Comparison of ENCODE assay signal across 8 cellular contexts in genomic region chr5:142095651-142096330, GRCh38. TPM values are rescaled to one million over a fixed set of nuclear protein-coding genes. Genes with fewer than 3 reads are reported as not detected.
A peak's percentile ranks its signal among the peaks of the same experiment; 100 is the strongest.
DNase-seq lines count a peak whose midpoint lies in the region; ATAC-seq and TF ChIP-seq lines count a peak whose summit lies in the region.
"Had no signal": no experiment of that assay in that cellular context is flagged by ENCODE, and none has a peak within 500 bp of the region (broad histone marks: within the 10 kb centered on the region; RNA-seq: fewer than 3 reads in every experiment).

No MANE protein-coding gene starts in this region.

- H3K4me3 Mint-ChIP-seq in activated naive CD8-positive, alpha-beta T cell treated with anti-CD3 and anti-CD28 coated beads for 36 hours, result peak overlapping the region; percentile 27

- no peaks in the 10 kb centered on the region for H3K27me3 Mint-ChIP-seq in activated naive CD8-positive, alpha-beta T cell treated with anti-CD3 and anti-CD28 coated beads for 36 hours

- H3K36me3 ChIP-seq in spleen (no peaks in the 10 kb centered on the region), upper lobe of right lung (no peaks in the 10 kb centered on the region)
- H3K36me3 ChIP-seq: stomach had no signal

- H3K9me3 ChIP-seq in spleen, result no peaks in the 10 kb centered on the region
- H3K9me3 ChIP-seq in upper lobe of right lung, result no peaks in the 10 kb centered on the region
- H3K9me3 ChIP-seq: stomach had no signal

- H3K27ac Mint-ChIP-seq in activated naive CD8-positive, alpha-beta T cell treated with anti-CD3 and anti-CD28 coated beads for 36 hours, result peak overlapping the region; percentile 91

- H3K4me3 ChIP-seq in spleen, result no peak overlapping the region
- no peak overlapping the region for H3K4me3 ChIP-seq in upper lobe of right lung
- H3K4me3 ChIP-seq: stomach had no signal

- TF ChIP-seq POLR2A in spleen (IDR thresholded peaks at IDR 0.05), result no peak

- H3K9me3 Mint-ChIP-seq in activated naive CD8-positive, alpha-beta T cell treated with anti-CD3 and anti-CD28 coated beads for 36 hours, result peaks cover 4% of the 10 kb centered on the region

- 68 to 75% (median 68%) methylated on average over 8 of the region's 8 CpGs for WGBS in spleen, 5 donors

- TF ChIP-seq CTCF in spleen (IDR thresholded peaks at IDR 0.05 in 8 of 11, conservative IDR thresholded peaks at IDR 0.05 in 3 of 11) (no peak), upper lobe of right lung (IDR thresholded peaks at IDR 0.05) (no peak)

- peaks cover 70% of the 10 kb centered on the region for H3K4me1 Mint-ChIP-seq in activated naive CD8-positive, alpha-beta T cell treated with anti-CD3 and anti-CD28 coated beads for 36 hours

- H3K4me1 ChIP-seq in spleen (peaks cover 0 to 17% (median 9%) of the 10 kb centered on the region in 6 donors), upper lobe of right lung (peaks cover 9% of the 10 kb centered on the region)
- H3K4me1 ChIP-seq: stomach had no signal

- peak overlapping the region in 6 of 8 donors; percentile 15 to 74 (median 54) for H3K27ac ChIP-seq in spleen
- peak overlapping the region; percentile 38 for H3K27ac ChIP-seq in upper lobe of right lung

- peaks cover 5% of the 10 kb centered on the region for H3K36me3 Mint-ChIP-seq in activated naive CD8-positive, alpha-beta T cell treated with anti-CD3 and anti-CD28 coated beads for 36 hours

- ATAC-seq in upper lobe of right lung, result peak; percentile 88

- intact Hi-C loops in spleen (cut with DNase I; ENCODE audit: low total_unique reads) (no loop called here), upper lobe of right lung (cut with DNase I) (no loop called here)

- H3K27me3 ChIP-seq in spleen (replicated peaks in 1 of 7) (no peaks in the 10 kb centered on the region), upper lobe of right lung (no peaks in the 10 kb centered on the region)
- H3K27me3 ChIP-seq: stomach had no signal

- DNase-seq in activated CD4-positive, CD25-positive, alpha-beta regulatory T cell treated with anti-CD3 and anti-CD28 coated beads, Interleukin-2, amount 50 U/mL, for 72 hours, result peak; percentile 72
- DNase-seq in activated naive CD8-positive, alpha-beta T cell treated with anti-CD3 and anti-CD28 coated beads for 36 hours, result peak; percentile 81
- DNase-seq in spleen (no peak), upper lobe of right lung (no peak), AML-193 (lab: John Stamatoyannopoulos, UW) (no peak), cerebellar nuclear complex (lab: John Stamatoyannopoulos, UW) (no peak), NCI-H2196 (lab: John Stamatoyannopoulos, UW; ENCODE audit: unreplicated experiment) (no peak)
- DNase-seq: stomach had no signal

RNA-seq across cellular contexts. Expression of gene NDFIP1, which starts 12.8 kb away (rescaled TPM):
- 100 to 1,000 TPM in 1 of 2 experiments, 10 to 100 TPM in 1; 97.3 to 100 TPM for total RNA-seq in activated naive CD8-positive, alpha-beta T cell treated with anti-CD3 and anti-CD28 coated beads for 36 hours
- 100 to 1,000 TPM in 2 of 7 donors, 10 to 100 TPM in 5; 58.4 to 111 (median 88.7) TPM for total RNA-seq in spleen
- polyA plus RNA-seq in spleen, result 10 to 100 TPM; 14.2 to 26.8 (median 26.7) TPM
- 68.1 TPM for total RNA-seq in upper lobe of right lung

Comparison
In these comparisons a context has a peak if more than half of its experiments do, and no peak if none do; other contexts are left out.
1. DNase-seq: peak in activated CD4-positive, CD25-positive, alpha-beta regulatory T cell treated with anti-CD3 and anti-CD28 coated beads, Interleukin-2, amount 50 U/mL, for 72 hours (single experiment) and activated naive CD8-positive, alpha-beta T cell treated with anti-CD3 and anti-CD28 coated beads for 36 hours (single experiment); none in spleen (single experiment), upper lobe of right lung (single experiment), AML-193 (0 of 2), cerebellar nuclear complex (0 of 2) and NCI-H2196 (single experiment).